ENCODE assay signal across 26 cellular contexts in genomic region chr2:69275490-69275889, GRCh38.
A peak's percentile ranks its signal among the peaks of the same experiment; 100 is the strongest.
DNase-seq lines count a peak whose midpoint lies in the region; ATAC-seq, FAIRE-seq and TF ChIP-seq lines count a peak whose summit lies in the region.
"Had no signal": no experiment of that assay in that cellular context is flagged by ENCODE, and none has a peak within 500 bp of the region (broad histone marks: within the 10 kb centered on the region; RNA-seq: fewer than 3 reads in every experiment).

No MANE protein-coding gene starts in this region.

- H3K4me2 ChIP-seq in A549, result no peak overlapping the region
- no peak overlapping the region for H3K4me2 ChIP-seq in IMR-90 (ENCODE audit: low read depth, low read length)
- H3K4me2 ChIP-seq in endothelial cell of umbilical vein (ENCODE audit: insufficient read depth, low read length), result peak overlapping the region; percentile 93

- no peak overlapping the region for H3K4ac ChIP-seq in IMR-90 (ENCODE audit: low read depth, low read length)

- ATAC-seq in A549 (no peak), IMR-90 (ENCODE audit: low read depth) (no peak), HG03520 (IDR thresholded peaks at IDR 0.05; ENCODE audit: unreplicated experiment) (no peak), HG02678 (IDR thresholded peaks at IDR 0.05; ENCODE audit: unreplicated experiment) (no peak)
- ATAC-seq: GM12878 had no signal

- DNase-seq in A549 (ENCODE audit: low read depth in 1 of 2, low spot score in 1 of 2), result no peak
- DNase-seq in IMR-90, result no peak
- peak; percentile 75 for DNase-seq in endothelial cell of umbilical vein (ENCODE audit: low read depth, low spot score)
- DNase-seq in pulmonary artery endothelial cell (ENCODE audit: low read depth, low spot score), result peak; percentile 32
- no peak for DNase-seq in uterus
- DNase-seq: 8988T; AML-193; CD4-positive, alpha-beta memory T cell; CD4-positive, CD25-positive, alpha-beta regulatory T cell; CD8-positive, alpha-beta memory T cell; COR-L47; DMS 273 treated with DMSO at 0.1 percent for 48 hours; DMS153; DMS53; DMS79; DND-41; EL; GDM1 had no signal

- no peaks in the 10 kb centered on the region for H3K27me3 ChIP-seq in IMR-90 (ENCODE audit: control insufficient read depth, insufficient read depth, low read length)
- no peaks in the 10 kb centered on the region for H3K27me3 ChIP-seq in endothelial cell of umbilical vein (ENCODE audit: control insufficient read depth in 2 of 2, insufficient read depth in 2 of 2, low read length in 2 of 2)
- H3K27me3 ChIP-seq in uterus, result no peaks in the 10 kb centered on the region
- H3K27me3 ChIP-seq: BLaER1 treated with 17β-estradiol and CSF1 and Interleukin-3, amounts not matched to agents 10 nM and 100 nM had no signal

- BruUV-seq in IMR-90 (replicated peaks; lab: Mats Ljungman, UMichigan) (no TSS peak), endothelial cell of umbilical vein (replicated peaks; lab: Mats Ljungman, UMichigan) (no TSS peak)

- TF ChIP-seq RAD21 in A549 (conservative IDR thresholded peaks at IDR 0.05 in 1 of 2, IDR thresholded peaks at IDR 0.05 in 1 of 2), result no peak
- no peak for TF ChIP-seq RAD21 in IMR-90 (IDR thresholded peaks at IDR 0.05; ENCODE audit: low read length)

- FAIRE-seq in A549 (lab: Jason Lieb, UNC), result peak; percentile 7
- peak; percentile 84 for FAIRE-seq in endothelial cell of umbilical vein (lab: Jason Lieb, UNC)
- FAIRE-seq: A204.1, GM12878, GM12892, GM18507 had no signal

- H2AFZ ChIP-seq in IMR-90 (replicated peaks; ENCODE audit: low read length, poor library complexity) (no peak overlapping the region), endothelial cell of umbilical vein (ENCODE audit: low read depth, low read length) (peak overlapping the region; percentile 88)

- H3K56ac ChIP-seq in IMR-90 (ENCODE audit: extremely low read depth, insufficient read depth, low read length), result no peak overlapping the region

- no peak overlapping the region for H4K5ac ChIP-seq in IMR-90 (ENCODE audit: low read depth, low read length)

- dilution Hi-C loops in IMR-90 (cut with HindIII; ENCODE audit: low sequenced_read_pairs, unreplicated experiment) (no loop called here), endothelial cell of umbilical vein (cut with MboI; ENCODE audit: extremely low pct_ligation_motif_present, low sequenced_read_pairs) (no loop called here)

- 92% methylated on average over 1 of the region's 1 CpG for WGBS in A549 (ENCODE audit: missing lambda C conversion rate)
- no CpG with 5 or more reads among the region's 1 CpG for WGBS in IMR-90 (ENCODE audit: extremely low coverage in 2 of 2, insufficient read length in 1 of 2), 2 experiments

- TF ChIP-seq EP300 in A549 (IDR thresholded peaks at IDR 0.05), result no peak

- no peaks in the 10 kb centered on the region for H3K79me2 ChIP-seq in endothelial cell of umbilical vein (ENCODE audit: control insufficient read depth, insufficient read depth, low read length)

- H2BK120ac ChIP-seq in IMR-90 (ENCODE audit: low read depth, low read length), result no peak overlapping the region

- peaks cover 7% of the 10 kb centered on the region for H3K9me1 ChIP-seq in IMR-90 (ENCODE audit: insufficient read depth, low read length)
- H3K9me1 ChIP-seq in endothelial cell of umbilical vein (replicated peaks; ENCODE audit: control insufficient read depth, extremely low read depth, insufficient read depth, low read length), result no peaks in the 10 kb centered on the region

- POLR2A ChIA-PET in A549 (lab: Yijun Ruan, JAX) (no interaction called here), IMR-90 (lab: Charles Lee; ENCODE audit: unreplicated experiment) (no interaction called here), endothelial cell of umbilical vein (lab: Charles Lee) (interaction anchor here (1.2 kb wide), 1 partner anchor 20 kb away, joined by 3 read pairs; no protein-coding TSS in a partner anchor)

- TF ChIP-seq CTCF in A549 (IDR thresholded peaks at IDR 0.05) (no peak), IMR-90 (conservative IDR thresholded peaks at IDR 0.05; ENCODE audit: low read depth, low read length) (no peak), endothelial cell of umbilical vein (IDR thresholded peaks at IDR 0.05; ENCODE audit: extremely low read depth in 1 of 2, insufficient read depth in 1 of 2, low read depth in 1 of 2, low read length in 2 of 2) (no peak), uterus (IDR thresholded peaks at IDR 0.05) (no peak)

- no peak overlapping the region for H2AK9ac ChIP-seq in IMR-90 (replicated peaks; ENCODE audit: low read depth, low read length, poor library complexity)

- H3K36me3 ChIP-seq in IMR-90 (ENCODE audit: control insufficient read depth, insufficient read depth, low read length), result no peaks in the 10 kb centered on the region
- no peaks in the 10 kb centered on the region for H3K36me3 ChIP-seq in endothelial cell of umbilical vein (ENCODE audit: control insufficient read depth in 2 of 2, extremely low read depth in 1 of 2, insufficient read depth in 2 of 2, low read length in 2 of 2)
- no peaks in the 10 kb centered on the region for H3K36me3 ChIP-seq in uterus
- H3K36me3 ChIP-seq: BLaER1 treated with 17β-estradiol and CSF1 and Interleukin-3, amounts not matched to agents 10 nM and 100 nM had no signal

- no peak overlapping the region for H2BK5ac ChIP-seq in IMR-90 (ENCODE audit: low read depth, low read length, poor library complexity, severe bottlenecking)

- 0 out of 3 replicates have a peak overlapping the region, but pooled peaks have one; percentile 30 for H2BK15ac ChIP-seq in IMR-90 (ENCODE audit: low read depth, low read length)

- no peaks in the 10 kb centered on the region for H3K9me3 ChIP-seq in A549
- H3K9me3 ChIP-seq in IMR-90 (ENCODE audit: control insufficient read depth, insufficient read depth, low read length), result no peaks in the 10 kb centered on the region
- H3K9me3 ChIP-seq in endothelial cell of umbilical vein (replicated peaks; ENCODE audit: control insufficient read depth, insufficient read depth, low read length), result no peaks in the 10 kb centered on the region
- H3K9me3 ChIP-seq in uterus, result no peaks in the 10 kb centered on the region
- H3K9me3 ChIP-seq: BLaER1 treated with 17β-estradiol and CSF1 and Interleukin-3, amounts not matched to agents 10 nM and 100 nM had no signal

- in situ Hi-C loops in IMR-90 (cut with MboI; ENCODE audit: low sequenced_read_pairs), result no loop called here

- intact Hi-C loops in IMR-90 (cut with micrococcal nuclease) (no loop called here), endothelial cell of umbilical vein (cut with micrococcal nuclease) (loop anchor here (1.0 to 2.0 kb wide), 2 partner anchors 21 to 31 kb away; no protein-coding TSS in a partner anchor), uterus (cut with DNase I; ENCODE audit: low total_unique reads) (no loop called here)

- H3K9ac ChIP-seq in IMR-90 (ENCODE audit: low read depth, low read length), result no peak overlapping the region
- peak overlapping the region; percentile 62 for H3K9ac ChIP-seq in endothelial cell of umbilical vein (replicated peaks; ENCODE audit: extremely low read depth, insufficient read depth, low read length)
- H3K9ac ChIP-seq: BLaER1 treated with 17β-estradiol and CSF1 and Interleukin-3, amounts not matched to agents 10 nM and 100 nM had no signal

- no peak overlapping the region for H4K8ac ChIP-seq in IMR-90 (ENCODE audit: low read depth in 2 of 2, low read length in 2 of 2)

- H3K27ac ChIP-seq in A549 (no peak overlapping the region), IMR-90 (ENCODE audit: insufficient read depth, low read length) (no peak overlapping the region), endothelial cell of umbilical vein (ENCODE audit: insufficient read depth, low read depth, low read length) (peak overlapping the region; percentile 89), uterus (no peak overlapping the region)
- H3K27ac ChIP-seq: BLaER1 treated with 17β-estradiol and CSF1 and Interleukin-3, amounts not matched to agents 10 nM and 100 nM; C4-2B had no signal

- H3K18ac ChIP-seq in IMR-90 (ENCODE audit: low read depth, low read length), result no peak overlapping the region

- no peaks in the 10 kb centered on the region for H3K79me1 ChIP-seq in IMR-90 (ENCODE audit: low read depth in 1 of 2, low read length in 2 of 2)

- H2BK20ac ChIP-seq in IMR-90 (ENCODE audit: low read depth, low read length), result no peak overlapping the region

- H3K4me1 ChIP-seq in A549 (no peaks in the 10 kb centered on the region), IMR-90 (ENCODE audit: control insufficient read depth, insufficient read depth, low read length) (peaks cover 6% of the 10 kb centered on the region), endothelial cell of umbilical vein (ENCODE audit: control insufficient read depth, extremely low read depth, insufficient read depth, low read length) (peaks cover 19% of the 10 kb centered on the region), uterus (no peaks in the 10 kb centered on the region)

- CTCF ChIA-PET in A549 (lab: Yijun Ruan, JAX), result interaction anchor here (1.0 to 2.6 kb wide), 4 partner anchors 9 to 31 kb away, joined by 4 to 11 read pairs (median 6); no protein-coding TSS in a partner anchor
- CTCF ChIA-PET in IMR-90 (lab: Yijun Ruan, JAX), result no interaction called here
- CTCF ChIA-PET in endothelial cell of umbilical vein (lab: Charles Lee), result interaction anchor here (1.0 to 2.6 kb wide), 5 partner anchors 11 to 32 kb away, joined by 3 to 13 read pairs (median 5); no protein-coding TSS in a partner anchor

- H3K23ac ChIP-seq in IMR-90 (ENCODE audit: low read depth, low read length), result no peak overlapping the region

- no peak overlapping the region for H4K91ac ChIP-seq in IMR-90 (ENCODE audit: insufficient read depth, low read depth, low read length)

- no peak overlapping the region for H2AK5ac ChIP-seq in IMR-90 (ENCODE audit: low read depth, low read length)

- TF ChIP-seq POLR2A in A549 (IDR thresholded peaks at IDR 0.05; ENCODE audit: low read length), result no peak
- no peak for TF ChIP-seq POLR2A in IMR-90 (IDR thresholded peaks at IDR 0.05; ENCODE audit: low read depth, low read length)
- TF ChIP-seq POLR2A in endothelial cell of umbilical vein (IDR thresholded peaks at IDR 0.05; ENCODE audit: low read depth, low read length), result no peak
- no peak for TF ChIP-seq POLR2A in uterus (IDR thresholded peaks at IDR 0.05)

- H3K4me3 ChIP-seq in A549 (no peak overlapping the region), IMR-90 (ENCODE audit: insufficient read depth, low read depth, low read length) (no peak overlapping the region), endothelial cell of umbilical vein (replicated peaks in 1 of 3; ENCODE audit: insufficient read depth in 1 of 3, low read depth in 1 of 3, low read length in 3 of 3) (peak overlapping the region in 1 of 3 experiments; percentile 52), uterus (no peak overlapping the region)
- H3K4me3 ChIP-seq: BLaER1 treated with 17β-estradiol and CSF1 and Interleukin-3, amounts not matched to agents 10 nM and 100 nM; GM12878 had no signal

- H4K20me1 ChIP-seq in IMR-90 (ENCODE audit: insufficient read depth, low read length), result no peaks in the 10 kb centered on the region
- H4K20me1 ChIP-seq in endothelial cell of umbilical vein (replicated peaks; ENCODE audit: control insufficient read depth, extremely low read depth, insufficient read depth, low read length), result no peaks in the 10 kb centered on the region
- H4K20me1 ChIP-seq: BLaER1 treated with 17β-estradiol and CSF1 and Interleukin-3, amounts not matched to agents 10 nM and 100 nM had no signal

- H3K14ac ChIP-seq in IMR-90 (replicated peaks; ENCODE audit: low read depth, low read length), result no peak overlapping the region

TF ChIP-seq in A549, 52 proteins besides CTCF, POLR2A, EP300 and RAD21 (continues in another document):
- no peak for TF ChIP-seq KDM5A (IDR thresholded peaks at IDR 0.05)

Comparison
In these comparisons a context has a peak if more than half of its experiments do, and no peak if none do; other contexts are left out.
1. DNase-seq: peak in endothelial cell of umbilical vein (single experiment) and pulmonary artery endothelial cell (single experiment); none in A549 (0 of 2), IMR-90 (single experiment) and uterus (0 of 2).